ENCODE assay signal across 21 cellular contexts in genomic region chr12:54225666-54226065, GRCh38.
"Had no signal": no experiment of that assay in that cellular context is flagged by ENCODE, and none has a peak within 500 bp of the region (broad histone marks: within the 10 kb centered on the region; RNA-seq: fewer than 3 reads in every experiment).

No MANE protein-coding gene starts in this region.

- H3K4me3 ChIP-seq: coronary artery, heart left ventricle, lung, psoas muscle, right lobe of liver, suprapubic skin, thyroid gland had no signal

- ATAC-seq: heart left ventricle; left colon; left ventricle myocardium superior; naive thymus-derived CD4-positive, alpha-beta T cell; psoas muscle; right lobe of liver; stimulated activated effector memory CD8-positive, alpha-beta T cell treated with anti-CD3 and anti-CD28 coated beads, Interleukin-12 subunit alpha, Interleukin-12 subunit beta, amount 100 ng/mL, for 72 hours; stimulated activated naive CD8-positive, alpha-beta T cell treated with anti-CD3 and anti-CD28 coated beads, Interleukin-15, Interleukin-2, amounts not matched to agents 100 U/mL and 50 U/mL, for 24 hours had no signal

- H3K27me3 ChIP-seq: heart left ventricle, right lobe of liver, suprapubic skin, thyroid gland had no signal

- H3K36me3 ChIP-seq: heart left ventricle, neutrophil, right lobe of liver, suprapubic skin, thyroid gland had no signal

- H3K4me1 ChIP-seq: right lobe of liver had no signal

- H3K9me3 ChIP-seq: heart left ventricle, neutrophil, psoas muscle, right lobe of liver, suprapubic skin, thyroid gland had no signal

- H3K27ac ChIP-seq: coronary artery, heart left ventricle, neutrophil, psoas muscle, right lobe of liver, suprapubic skin, thyroid gland had no signal

- DNase-seq: effector CD4-positive, alpha-beta T cell; foreskin melanocyte; heart left ventricle; hippocampal formation; left colon; left ventricle myocardium superior; mesendoderm; naive thymus-derived CD4-positive, alpha-beta T cell; nephron progenitor cell; psoas muscle; retina; right lobe of liver; stimulated activated CD4-positive, alpha-beta T cell treated with anti-CD3 and anti-CD28 coated beads, Interleukin-4, amount 100 ng/mL, for 1 hour; stimulated activated CD8-positive, alpha-beta memory T cell treated with anti-CD3 and anti-CD28 coated beads, Interleukin-4, amount 100 ng/mL, for 48 hours; stimulated activated naive CD8-positive, alpha-beta T cell treated with anti-CD3 and anti-CD28 coated beads, Interleukin-15, Interleukin-2, amounts not matched to agents 100 U/mL and 50 U/mL, for 24 hours; thyroid gland had no signal
